In the genomic region with DNA sequence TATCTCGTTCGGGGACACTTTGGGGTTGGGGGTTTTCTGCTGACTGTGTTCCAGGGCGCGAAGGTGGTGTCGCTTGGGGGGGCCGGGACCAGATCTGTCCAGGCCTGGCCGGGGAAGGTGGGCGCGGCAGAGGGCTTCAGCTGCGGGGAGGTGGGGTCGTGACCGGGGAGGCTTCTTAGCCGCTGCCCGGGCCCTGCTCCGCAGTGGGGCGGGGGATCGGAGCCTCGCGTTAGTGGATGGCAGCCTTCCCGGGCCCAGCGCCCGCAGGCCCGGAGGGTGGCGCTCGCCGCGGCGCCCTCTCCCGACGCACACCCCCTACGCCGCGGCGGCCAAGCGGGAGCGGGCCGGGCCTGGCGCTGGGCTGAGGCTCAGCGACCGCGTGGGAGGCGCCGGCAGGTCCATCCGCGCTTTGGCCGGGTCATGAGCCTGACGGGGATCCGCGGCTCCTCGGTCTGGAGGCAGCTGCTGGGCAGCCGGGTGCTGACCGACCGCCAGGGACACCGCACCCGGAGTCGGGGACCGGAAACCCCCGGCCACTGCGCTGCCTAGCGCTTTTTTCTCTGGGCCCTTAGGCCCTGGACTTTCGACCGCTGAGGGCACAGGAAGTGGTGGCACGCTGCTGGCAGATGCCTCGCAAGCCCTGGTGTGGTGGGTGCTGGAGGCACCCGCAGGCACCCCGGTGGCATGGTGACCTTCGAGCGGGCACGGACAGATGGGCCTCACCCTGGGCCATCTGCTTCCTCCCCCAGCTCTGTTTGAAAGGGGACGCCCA, we compare ENCODE assay signal across 1 cellular context.
A peak's percentile ranks its signal among the peaks of the same experiment; 100 is the strongest.
TF ChIP-seq lines count a peak whose summit lies in the region.

No MANE protein-coding gene starts in this region.

TF ChIP-seq in liver, 16 proteins besides CTCF, POLR2A, EP300 and RAD21 (continued from another document):
- TF ChIP-seq, protein P1, sequence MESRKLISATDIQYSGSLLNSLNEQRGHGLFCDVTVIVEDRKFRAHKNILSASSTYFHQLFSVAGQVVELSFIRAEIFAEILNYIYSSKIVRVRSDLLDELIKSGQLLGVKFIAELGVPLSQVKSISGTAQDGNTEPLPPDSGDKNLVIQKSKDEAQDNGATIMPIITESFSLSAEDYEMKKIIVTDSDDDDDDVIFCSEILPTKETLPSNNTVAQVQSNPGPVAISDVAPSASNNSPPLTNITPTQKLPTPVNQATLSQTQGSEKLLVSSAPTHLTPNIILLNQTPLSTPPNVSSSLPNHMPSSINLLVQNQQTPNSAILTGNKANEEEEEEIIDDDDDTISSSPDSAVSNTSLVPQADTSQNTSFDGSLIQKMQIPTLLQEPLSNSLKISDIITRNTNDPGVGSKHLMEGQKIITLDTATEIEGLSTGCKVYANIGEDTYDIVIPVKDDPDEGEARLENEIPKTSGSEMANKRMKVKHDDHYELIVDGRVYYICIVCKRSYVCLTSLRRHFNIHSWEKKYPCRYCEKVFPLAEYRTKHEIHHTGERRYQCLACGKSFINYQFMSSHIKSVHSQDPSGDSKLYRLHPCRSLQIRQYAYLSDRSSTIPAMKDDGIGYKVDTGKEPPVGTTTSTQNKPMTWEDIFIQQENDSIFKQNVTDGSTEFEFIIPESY (IDR thresholded peaks at IDR 0.05) = no peak
- TF ChIP-seq YY1 (IDR thresholded peaks at IDR 0.05) = peak; percentile 53
- TF ChIP-seq RXRA (IDR thresholded peaks at IDR 0.05) = peak; percentile 38 to 49
- no peak for TF ChIP-seq FOXA2 (IDR thresholded peaks at IDR 0.05)
